In the genomic region with DNA sequence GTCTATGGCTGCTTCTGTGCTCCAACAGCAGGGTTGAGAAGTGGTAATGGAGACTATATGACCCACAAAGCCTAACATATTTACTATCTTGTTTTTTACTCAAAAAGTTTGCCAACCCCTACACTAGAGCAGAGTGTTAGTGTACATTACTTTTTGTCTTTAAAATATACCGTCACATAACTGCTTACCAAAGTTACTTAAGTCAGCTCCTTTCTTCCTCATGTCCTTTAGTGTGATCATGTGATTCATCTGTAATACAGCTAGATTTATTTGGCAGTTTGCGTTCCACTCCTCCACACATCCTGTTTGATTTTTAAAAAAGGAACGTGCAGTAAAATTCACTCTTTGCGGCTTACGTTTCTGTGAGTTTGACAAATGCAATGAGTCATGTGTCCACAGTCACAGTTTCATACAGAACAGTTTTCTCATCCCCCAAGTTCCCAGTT, we compare ENCODE assay signal across 7 cellular contexts.
DNase-seq lines count a peak whose midpoint lies in the region; ATAC-seq and TF ChIP-seq lines count a peak whose summit lies in the region.

No MANE protein-coding gene starts in this region.

- no peaks in the 10 kb centered on the region for H3K36me3 ChIP-seq in OCI-LY3 (replicated peaks; ENCODE audit: low read depth, low read length)
- no peaks in the 10 kb centered on the region for H3K36me3 ChIP-seq in osteoblast (ENCODE audit: insufficient read depth, low read length)

- H2AFZ ChIP-seq in OCI-LY3 (ENCODE audit: low read depth, low read length): 0 out of 2 replicates have a peak overlapping the region, but pooled peaks have one; percentile 12
- H2AFZ ChIP-seq in osteoblast (ENCODE audit: low read length): peak overlapping the region; percentile 86

- TF ChIP-seq CTCF in OCI-LY3 (IDR thresholded peaks at IDR 0.05; ENCODE audit: low read depth, low read length) (no peak), coronary artery (IDR thresholded peaks at IDR 0.05) (no peak), osteoblast (IDR thresholded peaks at IDR 0.05; ENCODE audit: extremely low read depth, low read depth, low read length) (no peak)

- H3K27me3 ChIP-seq in OCI-LY3 (ENCODE audit: low read depth, low read length) (no peaks in the 10 kb centered on the region), osteoblast (ENCODE audit: insufficient read depth, low read length) (no peaks in the 10 kb centered on the region)

- H4K20me1 ChIP-seq in OCI-LY3 (ENCODE audit: insufficient read depth, low read length): no peaks in the 10 kb centered on the region
- no peaks in the 10 kb centered on the region for H4K20me1 ChIP-seq in osteoblast (ENCODE audit: insufficient read depth, low read length)

- H3K9me3 ChIP-seq in OCI-LY3 (ENCODE audit: insufficient read depth, low read length) (no peaks in the 10 kb centered on the region), osteoblast (ENCODE audit: low read depth, low read length) (no peaks in the 10 kb centered on the region)

- H3K4me3 ChIP-seq in OCI-LY3 (ENCODE audit: low read length) (no peak overlapping the region), coronary artery (peak overlapping the region; percentile 42), osteoblast (ENCODE audit: insufficient read depth, low read length) (peak overlapping the region; percentile 38)

- ATAC-seq in GM18867 (IDR thresholded peaks at IDR 0.05; ENCODE audit: unreplicated experiment): peak; percentile 87
- ATAC-seq in HG02798 (IDR thresholded peaks at IDR 0.05; ENCODE audit: poor library complexity, unreplicated experiment): peak; percentile 85
- ATAC-seq in HG02840 (IDR thresholded peaks at IDR 0.05; ENCODE audit: low FRiP score, unreplicated experiment): no peak

- no peaks in the 10 kb centered on the region for H3K4me1 ChIP-seq in OCI-LY3 (ENCODE audit: low read length)
- peaks cover 16% of the 10 kb centered on the region for H3K4me1 ChIP-seq in osteoblast (ENCODE audit: insufficient read depth, low read length)

- H3K4me2 ChIP-seq in OCI-LY3 (ENCODE audit: low read length): peak overlapping the region; percentile 14; the same call in 1 of the 2 replicates
- H3K4me2 ChIP-seq in osteoblast (ENCODE audit: insufficient read depth, low read length): peak overlapping the region; percentile 75

- H3K79me2 ChIP-seq in OCI-LY3 (ENCODE audit: low read length) (no peaks in the 10 kb centered on the region), osteoblast (ENCODE audit: insufficient read depth, low read length) (no peaks in the 10 kb centered on the region)

- H3K27ac ChIP-seq in OCI-LY3 (ENCODE audit: low read length): no peak overlapping the region
- peak overlapping the region in 1 of 2 donors; percentile 32 for H3K27ac ChIP-seq in coronary artery
- peak overlapping the region; percentile 94 for H3K27ac ChIP-seq in osteoblast (ENCODE audit: low read depth, low read length)

- DNase-seq in coronary artery (ENCODE audit: low spot score) (no peak), osteoblast (ENCODE audit: insufficient read length, low spot score, missing footprints) (no peak), islet precursor cell (no peak)

- no peak overlapping the region for H3K9ac ChIP-seq in OCI-LY3 (ENCODE audit: low read length)
